In genomic region chr1:54424398-54424797, GRCh38 we compare ENCODE assay signal across 3 cellular contexts.
TF ChIP-seq lines count a peak whose summit lies in the region.

No MANE protein-coding gene starts in this region.

TF ChIP-seq in GM12891, 5 proteins besides CTCF, POLR2A, EP300 and RAD21:
- TF ChIP-seq POLR2AphosphoS5 (IDR thresholded peaks at IDR 0.05; ENCODE audit: low read depth, low read length), result no peak
- peak; percentile 42; the same call in 1 of the 2 replicates for TF ChIP-seq SPI1 (IDR thresholded peaks at IDR 0.05; ENCODE audit: low read depth, low read length)
TF ChIP-seq in GM12891: peak in this region for 1.

TF ChIP-seq in K562, 482 proteins besides CTCF, POLR2A, EP300 and RAD21:
- TF ChIP-seq SPI1 (IDR thresholded peaks at IDR 0.05; ENCODE audit: borderline replicate concordance, low read depth, low read length) (peak; percentile 76; the same call in 1 of the 2 replicates), HDAC6 (IDR thresholded peaks at IDR 0.05; ENCODE audit: low read depth, low read length) (no peak)

TF ChIP-seq in HepG2, 621 proteins besides CTCF, POLR2A, EP300 and RAD21:
- TF ChIP-seq, protein P1, sequence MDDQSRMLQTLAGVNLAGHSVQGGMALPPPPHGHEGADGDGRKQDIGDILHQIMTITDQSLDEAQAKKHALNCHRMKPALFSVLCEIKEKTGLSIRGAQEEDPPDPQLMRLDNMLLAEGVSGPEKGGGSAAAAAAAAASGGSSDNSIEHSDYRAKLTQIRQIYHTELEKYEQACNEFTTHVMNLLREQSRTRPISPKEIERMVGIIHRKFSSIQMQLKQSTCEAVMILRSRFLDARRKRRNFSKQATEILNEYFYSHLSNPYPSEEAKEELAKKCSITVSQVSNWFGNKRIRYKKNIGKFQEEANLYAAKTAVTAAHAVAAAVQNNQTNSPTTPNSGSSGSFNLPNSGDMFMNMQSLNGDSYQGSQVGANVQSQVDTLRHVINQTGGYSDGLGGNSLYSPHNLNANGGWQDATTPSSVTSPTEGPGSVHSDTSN (CRISPR knock-in tag; IDR thresholded peaks at IDR 0.05; ENCODE audit: borderline replicate concordance), result no peak
- TF ChIP-seq MIXL1 (CRISPR knock-in tag; IDR thresholded peaks at IDR 0.05), result no peak
- TF ChIP-seq HIVEP1 (CRISPR knock-in tag; IDR thresholded peaks at IDR 0.05), result no peak
- TF ChIP-seq ZNF761 (CRISPR knock-in tag; conservative IDR thresholded peaks at IDR 0.05), result no peak
- TF ChIP-seq MED13 (CRISPR knock-in tag; IDR thresholded peaks at IDR 0.05), result no peak
- TF ChIP-seq FOXA3 (CRISPR knock-in tag; IDR thresholded peaks at IDR 0.05), result no peak
- no peak for TF ChIP-seq CERS6 (CRISPR knock-in tag; IDR thresholded peaks at IDR 0.05)
- TF ChIP-seq, protein P2, sequence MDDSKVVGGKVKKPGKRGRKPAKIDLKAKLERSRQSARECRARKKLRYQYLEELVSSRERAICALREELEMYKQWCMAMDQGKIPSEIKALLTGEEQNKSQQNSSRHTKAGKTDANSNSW (CRISPR knock-in tag; IDR thresholded peaks at IDR 0.05; ENCODE audit: borderline replicate concordance), result no peak
- no peak for TF ChIP-seq CENPT (CRISPR knock-in tag; IDR thresholded peaks at IDR 0.05; ENCODE audit: low read depth)
- TF ChIP-seq TBX2 (CRISPR knock-in tag; IDR thresholded peaks at IDR 0.05; ENCODE audit: borderline replicate concordance), result no peak
- TF ChIP-seq TOE1 (CRISPR knock-in tag; IDR thresholded peaks at IDR 0.05), result no peak
- TF ChIP-seq ZMYM4 (CRISPR knock-in tag; IDR thresholded peaks at IDR 0.05), result no peak
- no peak for TF ChIP-seq ZSCAN29 (CRISPR knock-in tag; conservative IDR thresholded peaks at IDR 0.05)
- TF ChIP-seq DNMT3B (CRISPR knock-in tag; conservative IDR thresholded peaks at IDR 0.05), result no peak
- TF ChIP-seq ZNF720 (CRISPR knock-in tag; IDR thresholded peaks at IDR 0.05), result no peak
- no peak for TF ChIP-seq CCAR2 (optimal IDR thresholded peaks at IDR 0.05; ENCODE audit: low read depth, low read length)
- no peak for TF ChIP-seq JUN (CRISPR knock-in tag; IDR thresholded peaks at IDR 0.05)
TF ChIP-seq in HepG2: peak in this region for 0.
